ENCODE assay signal across 17 cellular contexts in genomic region chr12:76799362-76799761, GRCh38. TPM values are rescaled to one million over a fixed set of nuclear protein-coding genes. Genes with fewer than 3 reads are reported as not detected.
DNase-seq lines count a peak whose midpoint lies in the region; ATAC-seq, FAIRE-seq and TF ChIP-seq lines count a peak whose summit lies in the region.
"Had no signal": no experiment of that assay in that cellular context is flagged by ENCODE, and none has a peak within 500 bp of the region (broad histone marks: within the 10 kb centered on the region; RNA-seq: fewer than 3 reads in every experiment).

No MANE protein-coding gene starts in this region.

- no peak overlapping the region for H3K9ac ChIP-seq in smooth muscle cell (ENCODE audit: low read depth)

- H4K20me1 ChIP-seq in smooth muscle cell (ENCODE audit: low read depth), result peaks cover 11% of the 10 kb centered on the region

- H3K27me3 ChIP-seq in breast epithelium (no peaks in the 10 kb centered on the region), bronchial epithelial cell (ENCODE audit: control insufficient read depth, insufficient read depth, low read length) (no peaks in the 10 kb centered on the region), foreskin keratinocyte (no peaks in the 10 kb centered on the region), smooth muscle cell (ENCODE audit: low read depth) (no peaks in the 10 kb centered on the region)

- no peaks in the 10 kb centered on the region for H3K36me3 ChIP-seq in breast epithelium
- no peaks in the 10 kb centered on the region for H3K36me3 ChIP-seq in bronchial epithelial cell (ENCODE audit: control insufficient read depth, insufficient read depth, low read length)
- H3K36me3 ChIP-seq in smooth muscle cell (ENCODE audit: low read depth), result peaks cover 6% of the 10 kb centered on the region

- no peak overlapping the region for H2AFZ ChIP-seq in smooth muscle cell (ENCODE audit: low read depth)

- no peak for TF ChIP-seq POLR2A in breast epithelium (IDR thresholded peaks at IDR 0.05)

- no peak overlapping the region for H3K4me2 ChIP-seq in smooth muscle cell
- H3K4me2 ChIP-seq: A549 had no signal

- no peak overlapping the region for H3K4me3 Mint-ChIP-seq in MCF 10A (ENCODE audit: unreplicated experiment)
- H3K4me3 Mint-ChIP-seq: CD14-positive monocyte had no signal

- H3K9me3 ChIP-seq in breast epithelium (peaks cover 0 to 9% of the 10 kb centered on the region in 2 donors), smooth muscle cell (replicated peaks; ENCODE audit: low read depth) (peaks cover 10% of the 10 kb centered on the region)
- H3K9me3 ChIP-seq: A549, HAP-1 had no signal

- CTCF ChIA-PET in MCF 10A (lab: Yijun Ruan, JAX), result interaction anchor here (1.0 kb wide), 1 partner anchor 242 kb away, joined by 3 read pairs; no protein-coding TSS in a partner anchor

- peaks cover 24% of the 10 kb centered on the region for H3K4me1 Mint-ChIP-seq in MCF 10A (ENCODE audit: insufficient read depth, unreplicated experiment)

- no peak overlapping the region for H3K4me3 ChIP-seq in breast epithelium
- no peak overlapping the region for H3K4me3 ChIP-seq in bronchial epithelial cell (ENCODE audit: low read depth, low read length)
- no peak overlapping the region for H3K4me3 ChIP-seq in smooth muscle cell
- H3K4me3 ChIP-seq: A549, HAP-1 had no signal

- H3K4me1 ChIP-seq in breast epithelium (no peaks in the 10 kb centered on the region), foreskin keratinocyte (peaks cover 9% of the 10 kb centered on the region), smooth muscle cell (ENCODE audit: low read depth) (no peaks in the 10 kb centered on the region)
- H3K4me1 ChIP-seq: A549, HAP-1 had no signal

- no peaks in the 10 kb centered on the region for H3K27me3 Mint-ChIP-seq in MCF 10A (ENCODE audit: insufficient read depth, unreplicated experiment)
- H3K27me3 Mint-ChIP-seq: CD4-positive, alpha-beta memory T cell had no signal

- POLR2A ChIA-PET in MCF 10A (lab: Yijun Ruan, JAX), result interaction anchor here (0.7 to 1.2 kb wide), 5 partner anchors 9 to 451 kb away, joined by 3 read pairs; partner anchors contain the start of gene BBS10

- peak; percentile 34 for DNase-seq in MCF 10A (ENCODE audit: unreplicated experiment)
- DNase-seq in breast epithelium (ENCODE audit: low spot score in 2 of 2), result no peak
- peak; percentile 85 for DNase-seq in bronchial epithelial cell (ENCODE audit: low read depth)
- DNase-seq in foreskin keratinocyte, result peak; percentile 73 to 82
- no peak for DNase-seq in smooth muscle cell (lab: John Stamatoyannopoulos, UW; ENCODE audit: unreplicated experiment)
- DNase-seq in NCI-H526 (lab: John Stamatoyannopoulos, UW), result no peak
- DNase-seq in H4 (ENCODE audit: low spot score), result no peak
- DNase-seq: AML-193; CD4-positive, alpha-beta memory T cell; DMS153; DMS79 treated with DMSO at 0.1 percent for 48 hours; GF-D8 had no signal

- ATAC-seq in foreskin keratinocyte (peak; percentile 79), GM21390 (IDR thresholded peaks at IDR 0.05; ENCODE audit: unreplicated experiment) (no peak)
- ATAC-seq: A549 had no signal

- H3K27ac ChIP-seq in breast epithelium (no peak overlapping the region), foreskin keratinocyte (no peak overlapping the region), smooth muscle cell (ENCODE audit: low read depth) (peak overlapping the region; percentile 47)
- H3K27ac ChIP-seq: 22Rv1, A549 had no signal

- no TSS peak for BruUV-seq in MCF 10A (replicated peaks; lab: Mats Ljungman, UMichigan)

- no peak for FAIRE-seq in bronchial epithelial cell (lab: Jason Lieb, UNC)
- FAIRE-seq: A549 had no signal

- WGBS in smooth muscle cell (ENCODE audit: low lambda C conversion rate), result 88% methylated on average over 2 of the region's 2 CpGs

- H3K79me2 ChIP-seq in smooth muscle cell (ENCODE audit: low read depth), result peaks cover 81% of the 10 kb centered on the region

- H3K36me3 Mint-ChIP-seq in MCF 10A (ENCODE audit: insufficient read depth, unreplicated experiment), result peaks cover 10% of the 10 kb centered on the region

- intact Hi-C loops in MCF 10A (cut with micrococcal nuclease) (no loop called here), breast epithelium (cut with DNase I; ENCODE audit: low total_unique reads) (no loop called here)

- no peak for TF ChIP-seq CTCF in MCF 10A (IDR thresholded peaks at IDR 0.05; ENCODE audit: unreplicated experiment)
- TF ChIP-seq CTCF in breast epithelium (IDR thresholded peaks at IDR 0.05), result no peak
- no peak for TF ChIP-seq CTCF in bronchial epithelial cell (IDR thresholded peaks at IDR 0.05; ENCODE audit: insufficient read depth, low read length, severe bottlenecking)
- TF ChIP-seq CTCF in foreskin keratinocyte (conservative IDR thresholded peaks at IDR 0.05), result no peak
- no peak for TF ChIP-seq CTCF in smooth muscle cell (IDR thresholded peaks at IDR 0.05; ENCODE audit: borderline replicate concordance, insufficient read depth, poor library complexity, severe bottlenecking)

- H3F3A ChIP-seq in smooth muscle cell (ENCODE audit: low read depth), result no peaks in the 10 kb centered on the region

- peak overlapping the region; percentile 67 for H3K27ac Mint-ChIP-seq in MCF 10A (ENCODE audit: low read depth, unreplicated experiment)
- H3K27ac Mint-ChIP-seq: CD14-positive monocyte; CD4-positive, alpha-beta memory T cell had no signal

- H3K9me3 Mint-ChIP-seq in MCF 10A (ENCODE audit: unreplicated experiment), result peaks cover 9% of the 10 kb centered on the region

RNA-seq across cellular contexts. Expression of gene ZDHHC17, which starts 35.4 kb away (rescaled TPM):
- total RNA-seq in MCF 10A (2022), result 26.9 and 28.3 TPM in 2 replicates
- 10 to 100 TPM; 51.8 to 86.1 (median 67.2) TPM for total RNA-seq in breast epithelium
- total RNA-seq in bronchial epithelial cell, result 26.1 and 30.7 TPM in 2 replicates
- 14.4 and 16.4 TPM in 2 replicates for total RNA-seq in foreskin keratinocyte
- polyA plus RNA-seq in foreskin keratinocyte, result 2.1 and 2.3 TPM in 2 replicates
- total RNA-seq in smooth muscle cell, result 34.8 and 41.0 TPM in 2 replicates
- polyA plus RNA-seq in smooth muscle cell, result 12.2 and 12.8 TPM in 2 replicates
- total RNA-seq in H4 (2014; rRNA removed; shearing (Covaris generic)), result 9.5 and 14.1 TPM in 2 replicates

Comparison
In these comparisons a context has a peak if more than half of its experiments do, and no peak if none do; other contexts are left out.
1. DNase-seq: peak in MCF 10A (single experiment), bronchial epithelial cell (single experiment) and foreskin keratinocyte (2 of 2); none in breast epithelium (0 of 2), smooth muscle cell (single experiment), NCI-H526 (0 of 2) and H4 (single experiment).